In genomic region chr17:1228752-1229353, GRCh38 we compare ENCODE assay signal across 9 cellular contexts.
A peak's percentile ranks its signal among the peaks of the same experiment; 100 is the strongest.
DNase-seq lines count a peak whose midpoint lies in the region; TF ChIP-seq lines count a peak whose summit lies in the region.
"Had no signal": no experiment of that assay in that cellular context is flagged by ENCODE, and none has a peak within 500 bp of the region (broad histone marks: within the 10 kb centered on the region; RNA-seq: fewer than 3 reads in every experiment).

No MANE protein-coding gene starts in this region.

- H3K27ac ChIP-seq in HL-60 (replicated peaks) (peak overlapping the region; percentile 70), subcutaneous abdominal adipose tissue (ENCODE audit: low read depth, low read length) (no peak overlapping the region)
- H3K27ac ChIP-seq: epithelial cell of prostate had no signal

- peak overlapping the region in 2 of 5 donors; percentile 20 to 37 for H3K9ac ChIP-seq in subcutaneous abdominal adipose tissue (ENCODE audit: low read length in 5 of 5)

- H3K4me3 ChIP-seq in HL-60 (replicated peaks; ENCODE audit: insufficient read depth, low read length) (peak overlapping the region; percentile 60), subcutaneous abdominal adipose tissue (ENCODE audit: low read depth in 1 of 5, low read length in 5 of 5) (peak overlapping the region in 4 of 5 donors; percentile 48 to 71 (median 58))

- DNase-seq in NCI-H748 (lab: John Stamatoyannopoulos, UW; ENCODE audit: unreplicated experiment) (peak; percentile 41), NCI-H748 treated with DMSO at 0.1 percent for 48 hours (lab: John Stamatoyannopoulos, UW) (no peak), HL-60 (ENCODE audit: low read depth in 1 of 2, low spot score in 1 of 2) (no peak), germinal center (ENCODE audit: low spot score) (peak; percentile 60), hepatic stellate cell (ENCODE audit: low spot score) (no peak), DMS153 treated with DMSO at 0.1 percent for 48 hours (lab: John Stamatoyannopoulos, UW; ENCODE audit: unreplicated experiment) (no peak), T-helper 2 cell (no peak)

- peaks cover 0 to 57% (median 25%) of the 10 kb centered on the region in 5 donors for H3K4me1 ChIP-seq in subcutaneous abdominal adipose tissue (ENCODE audit: control insufficient read depth in 5 of 5, insufficient read depth in 5 of 5, low read length in 5 of 5)

- peaks cover 0 to 6% (median 0%) of the 10 kb centered on the region in 5 donors for H3K36me3 ChIP-seq in subcutaneous abdominal adipose tissue (ENCODE audit: control insufficient read depth in 5 of 5, insufficient read depth in 5 of 5, low read length in 5 of 5)

- H3K9me3 ChIP-seq in subcutaneous abdominal adipose tissue (ENCODE audit: control insufficient read depth in 5 of 5, low read length in 5 of 5): peaks cover 0 to 2% (median 0%) of the 10 kb centered on the region in 5 donors

- H3K27me3 ChIP-seq in HL-60 (ENCODE audit: insufficient read depth, poor library complexity, severe bottlenecking): no peaks in the 10 kb centered on the region
- peaks cover 10 to 41% (median 26%) of the 10 kb centered on the region in 5 donors for H3K27me3 ChIP-seq in subcutaneous abdominal adipose tissue (ENCODE audit: control insufficient read depth in 5 of 5, insufficient read depth in 4 of 5, low read length in 5 of 5)

- TF ChIP-seq CTCF in HL-60 (IDR thresholded peaks at IDR 0.05; ENCODE audit: insufficient read depth, low read length): no peak

Comparison
In these comparisons a context has a peak if more than half of its experiments do, and no peak if none do; other contexts are left out.
1. DNase-seq: peak in NCI-H748 (single experiment) and germinal center (single experiment); none in NCI-H748 treated with DMSO at 0.1 percent for 48 hours (single experiment), HL-60 (0 of 2), hepatic stellate cell (single experiment), DMS153 treated with DMSO at 0.1 percent for 48 hours (single experiment) and T-helper 2 cell (0 of 5).